Comparison of ENCODE assay signal across 1 cellular context in genomic region chr11:118997627-118998387, GRCh38.
TF ChIP-seq lines count a peak whose summit lies in the region.

TSS of gene CENATAC (plus strand) at chr11:118998138. CDS start at chr11:118998198, 60 bp downstream.

TF ChIP-seq in H1, 55 proteins besides CTCF, POLR2A, EP300 and RAD21:
- TF ChIP-seq SP4 (IDR thresholded peaks at IDR 0.05; ENCODE audit: low read length): no peak
- no peak for TF ChIP-seq TAF7 (optimal IDR thresholded peaks at IDR 0.05; ENCODE audit: borderline replicate concordance, low read depth, low read length)
- no peak for TF ChIP-seq TEAD4 (IDR thresholded peaks at IDR 0.05; ENCODE audit: low read depth, low read length)
- TF ChIP-seq JUN (IDR thresholded peaks at IDR 0.05; ENCODE audit: low read depth, low read length): no peak
- no peak for TF ChIP-seq GABPA (IDR thresholded peaks at IDR 0.05; ENCODE audit: borderline replicate concordance, insufficient read depth, low read length)
- no peak for TF ChIP-seq CBX8 (IDR thresholded peaks at IDR 0.05; ENCODE audit: borderline replicate concordance, low read depth, low read length)
- no peak for TF ChIP-seq RNF2 (IDR thresholded peaks at IDR 0.05; ENCODE audit: borderline replicate concordance, low read depth, low read length, missing control alignments, poor library complexity, severe bottlenecking)
- TF ChIP-seq GTF2F1 (IDR thresholded peaks at IDR 0.05; ENCODE audit: borderline replicate concordance, low read depth, low read length): no peak
- TF ChIP-seq RBBP5 (IDR thresholded peaks at IDR 0.05; ENCODE audit: borderline replicate concordance, low read depth, low read length): peak; percentile 52; the same call in 1 of the 2 replicates
- TF ChIP-seq TCF12 (IDR thresholded peaks at IDR 0.05; ENCODE audit: low read depth, low read length): no peak
- peak; percentile 26 for TF ChIP-seq KDM4A (IDR thresholded peaks at IDR 0.05; ENCODE audit: low read depth, low read length, severe bottlenecking)
- TF ChIP-seq USF2 (IDR thresholded peaks at IDR 0.05; ENCODE audit: low read length): no peak
- TF ChIP-seq BACH1 (IDR thresholded peaks at IDR 0.05; ENCODE audit: low read length): no peak
- TF ChIP-seq PHF8 (conservative IDR thresholded peaks at IDR 0.05; ENCODE audit: low read depth, low read length): peak; percentile 87
- TF ChIP-seq SIRT6 (IDR thresholded peaks at IDR 0.05; ENCODE audit: low read length): no peak
- TF ChIP-seq CHD1 (IDR thresholded peaks at IDR 0.05; ENCODE audit: low read depth, low read length): no peak
- no peak for TF ChIP-seq JUND (IDR thresholded peaks at IDR 0.05; ENCODE audit: low read length)
- TF ChIP-seq SRF (IDR thresholded peaks at IDR 0.05; ENCODE audit: low read depth, low read length): no peak
- no peak for TF ChIP-seq FOSL1 (IDR thresholded peaks at IDR 0.05; ENCODE audit: insufficient read depth, low read depth, low read length)
- TF ChIP-seq ASH2L (IDR thresholded peaks at IDR 0.05; ENCODE audit: low read length): peak; percentile 75
- no peak for TF ChIP-seq RFX5 (IDR thresholded peaks at IDR 0.05; ENCODE audit: borderline replicate concordance, low read depth, low read length)
- peak; percentile 42; the same call in 1 of the 2 replicates for TF ChIP-seq CREB1 (IDR thresholded peaks at IDR 0.05)
- peak; percentile 81 for TF ChIP-seq TAF1 (IDR thresholded peaks at IDR 0.05; ENCODE audit: low read depth, low read length)
- TF ChIP-seq SAP30 (IDR thresholded peaks at IDR 0.05; ENCODE audit: insufficient read depth, insufficient replicate concordance, low read length): peak; percentile 46
- no peak; the same call in 1 of the 2 replicates for TF ChIP-seq KDM1A (IDR thresholded peaks at IDR 0.05; ENCODE audit: borderline replicate concordance, low read length)
- TF ChIP-seq ZNF274 (IDR thresholded peaks at IDR 0.05; ENCODE audit: borderline replicate concordance, extremely low read depth, low read length): no peak
- TF ChIP-seq MAFK (IDR thresholded peaks at IDR 0.05; ENCODE audit: low read depth, low read length): no peak
- TF ChIP-seq EGR1 (IDR thresholded peaks at IDR 0.05; ENCODE audit: borderline replicate concordance, low read depth, low read length): no peak
- TF ChIP-seq HDAC2 (IDR thresholded peaks at IDR 0.05; ENCODE audit: borderline replicate concordance in 1 of 2, low read depth in 2 of 2, low read length in 2 of 2): peak in 1 of 2 experiments; percentile 24; a peak in 1 of 4 replicates
- no peak for TF ChIP-seq SP2 (IDR thresholded peaks at IDR 0.05; ENCODE audit: low read length)
- peak; percentile 85 for TF ChIP-seq YY1 (IDR thresholded peaks at IDR 0.05; ENCODE audit: low read depth, low read length)
- TF ChIP-seq HDAC6 (IDR thresholded peaks at IDR 0.05; ENCODE audit: low read depth, low read length): no peak
- no peak for TF ChIP-seq CHD2 (IDR thresholded peaks at IDR 0.05; ENCODE audit: low read length)
- no peak for TF ChIP-seq CEBPB (IDR thresholded peaks at IDR 0.05; ENCODE audit: low read depth, low read length)
- no peak for TF ChIP-seq CHD7 (IDR thresholded peaks at IDR 0.05; ENCODE audit: insufficient replicate concordance, low read length)
- TF ChIP-seq SUZ12 (IDR thresholded peaks at IDR 0.05; ENCODE audit: low read length): no peak
- TF ChIP-seq BRCA1 (IDR thresholded peaks at IDR 0.05; ENCODE audit: low read depth, low read length): no peak
- no peak for TF ChIP-seq EZH2 (IDR thresholded peaks at IDR 0.05; ENCODE audit: low read depth, low read length, severe bottlenecking)
- peak; percentile 99 for TF ChIP-seq E2F6 (IDR thresholded peaks at IDR 0.05)
- peak; percentile 42; the same call in 1 of the 2 replicates for TF ChIP-seq ATF2 (IDR thresholded peaks at IDR 0.05; ENCODE audit: low read length)
- no peak for TF ChIP-seq RXRA (IDR thresholded peaks at IDR 0.05; ENCODE audit: insufficient read depth, low read depth, low read length)
- TF ChIP-seq POLR2AphosphoS5 (IDR thresholded peaks at IDR 0.05; ENCODE audit: low read depth, low read length): peak; percentile 85; the same call in 1 of the 2 replicates
- TF ChIP-seq NANOG (IDR thresholded peaks at IDR 0.05; ENCODE audit: insufficient read depth, low read depth, low read length, poor library complexity, severe bottlenecking): no peak
- TF ChIP-seq SP1 (IDR thresholded peaks at IDR 0.05; ENCODE audit: low read depth, low read length): 0 out of 2 replicates have a peak, but pooled peaks have one; percentile 7
- no peak for TF ChIP-seq CTBP2 (IDR thresholded peaks at IDR 0.05; ENCODE audit: borderline replicate concordance, insufficient read depth, insufficient read length, low read length)
- TF ChIP-seq SIN3A (conservative IDR thresholded peaks at IDR 0.05 in 1 of 2, IDR thresholded peaks at IDR 0.05 in 1 of 2; ENCODE audit: low read depth in 1 of 2, low read length in 2 of 2): peak in 1 of 2 experiments; percentile 53; a peak in 2 of 4 replicates
- no peak for TF ChIP-seq SIX5 (IDR thresholded peaks at IDR 0.05; ENCODE audit: low read depth, low read length)
- no peak for TF ChIP-seq CBX5 (IDR thresholded peaks at IDR 0.05; ENCODE audit: low read depth, low read length)
- TF ChIP-seq POU5F1 (IDR thresholded peaks at IDR 0.05; ENCODE audit: low read depth, low read length): no peak
- peak; percentile 30; the same call in 1 of the 2 replicates for TF ChIP-seq NRF1 (IDR thresholded peaks at IDR 0.05; ENCODE audit: low read depth, low read length)
- TF ChIP-seq MAX (IDR thresholded peaks at IDR 0.05): peak; percentile 97
- TF ChIP-seq ATF3 (IDR thresholded peaks at IDR 0.05; ENCODE audit: insufficient read depth, low read depth, low read length): no peak
- TF ChIP-seq BCL11A (IDR thresholded peaks at IDR 0.05; ENCODE audit: low read depth in 2 of 2, low read length in 2 of 2): no peak
- no peak for TF ChIP-seq KDM5A (IDR thresholded peaks at IDR 0.05; ENCODE audit: low read length)
- TF ChIP-seq TBP (IDR thresholded peaks at IDR 0.05; ENCODE audit: low read depth, low read length): peak; percentile 43
